In genomic region chr1:12148160-12148957, GRCh38 we compare ENCODE assay signal across 11 cellular contexts. TPM values are rescaled to one million over a fixed set of nuclear protein-coding genes. Genes with fewer than 3 reads are reported as not detected.
DNase-seq lines count a peak whose midpoint lies in the region; ATAC-seq, FAIRE-seq and TF ChIP-seq lines count a peak whose summit lies in the region.
"Had no signal": no experiment of that assay in that cellular context is flagged by ENCODE, and none has a peak within 500 bp of the region (broad histone marks: within the 10 kb centered on the region; RNA-seq: fewer than 3 reads in every experiment).

No MANE protein-coding gene starts in this region.

- H3K27ac ChIP-seq in Peyer's patch: peak overlapping the region; percentile 77 to 93 (median 84)
- H3K27ac ChIP-seq in duodenal mucosa (ENCODE audit: low read depth, low read length): peak overlapping the region; percentile 43
- H3K27ac ChIP-seq in gastrocnemius medialis: peak overlapping the region; percentile 56 to 72 (median 68)
- H3K27ac ChIP-seq: brain microvascular endothelial cell, tibial artery had no signal

- H3K4me3 ChIP-seq in Peyer's patch (no peak overlapping the region), duodenal mucosa (ENCODE audit: low read depth in 1 of 2, low read length in 2 of 2) (peak overlapping the region in 1 of 2 donors; percentile 8), gastrocnemius medialis (no peak overlapping the region)
- H3K4me3 ChIP-seq: tibial artery had no signal

- ATAC-seq in gastrocnemius medialis (no peak), esophagus mucosa (no peak)

- intact Hi-C loops in gastrocnemius medialis (cut with DNase I; ENCODE audit: low total_unique reads): no loop called here

- FAIRE-seq in GM12892 (lab: Jason Lieb, UNC): peak; percentile 54

- TF ChIP-seq POLR2A in GM12892 (IDR thresholded peaks at IDR 0.05; ENCODE audit: low read depth, low read length) (peak; percentile 37), Peyer's patch (IDR thresholded peaks at IDR 0.05) (peak in 1 of 2 donors; percentile 64), gastrocnemius medialis (IDR thresholded peaks at IDR 0.05) (no peak)

- peak overlapping the region; percentile 14 to 27 for H3K9ac ChIP-seq in duodenal mucosa (ENCODE audit: low read depth in 1 of 2, low read length in 2 of 2)

- DNase-seq in GM12892 (ENCODE audit: insufficient read length) (no peak), Peyer's patch (peak in 2 of 3 donors; percentile 91 to 94), gastrocnemius medialis (no peak), DMS53 treated with DMSO at 0.1 percent for 48 hours (lab: John Stamatoyannopoulos, UW; ENCODE audit: unreplicated experiment) (no peak), midbrain (lab: John Stamatoyannopoulos, UW) (no peak)
- DNase-seq in activated CD8-positive, alpha-beta memory T cell treated with anti-CD3 and anti-CD28 coated beads, Interleukin-2, amount 50 U/mL, for 48 hours: no peak
- DNase-seq: brain microvascular endothelial cell, hypothalamus, tibial artery had no signal

- H3K4me1 ChIP-seq in Peyer's patch (peaks cover 17 to 78% (median 66%) of the 10 kb centered on the region in 4 donors), duodenal mucosa (ENCODE audit: control insufficient read depth in 1 of 2, insufficient read depth in 2 of 2, low read length in 2 of 2) (peaks cover 76 to 79% of the 10 kb centered on the region in 2 donors), gastrocnemius medialis (peaks cover 8 to 21% of the 10 kb centered on the region in 2 donors)

- H3K9me3 ChIP-seq in Peyer's patch (no peaks in the 10 kb centered on the region), duodenal mucosa (ENCODE audit: control insufficient read depth in 1 of 2, low read length in 2 of 2) (peaks cover 0 to 5% of the 10 kb centered on the region in 2 donors), gastrocnemius medialis (no peaks in the 10 kb centered on the region)

- in situ Hi-C loops in gastrocnemius medialis (cut with MboI; ENCODE audit: low sequenced_read_pairs in 4 of 4): no loop called here

- TF ChIP-seq CTCF in Peyer's patch (IDR thresholded peaks at IDR 0.05) (no peak), gastrocnemius medialis (IDR thresholded peaks at IDR 0.05 in 4 of 5, conservative IDR thresholded peaks at IDR 0.05 in 1 of 5) (no peak)

- H3K36me3 ChIP-seq in Peyer's patch (no peaks in the 10 kb centered on the region), duodenal mucosa (ENCODE audit: control insufficient read depth in 1 of 2, insufficient read depth in 2 of 2, low read length in 2 of 2) (no peaks in the 10 kb centered on the region), gastrocnemius medialis (no peaks in the 10 kb centered on the region)
- H3K36me3 ChIP-seq: brain microvascular endothelial cell, tibial artery had no signal

- H3K27me3 ChIP-seq in Peyer's patch (no peaks in the 10 kb centered on the region), duodenal mucosa (ENCODE audit: control insufficient read depth in 1 of 2, insufficient read depth in 2 of 2, low read length in 2 of 2) (no peaks in the 10 kb centered on the region), gastrocnemius medialis (no peaks in the 10 kb centered on the region)
- H3K27me3 ChIP-seq: brain microvascular endothelial cell, tibial artery had no signal

RNA-seq across cellular contexts. Expression of gene TNFRSF1B, which starts 18.4 kb away (rescaled TPM):
- 24.1 TPM for polyA plus RNA-seq in GM12892 (2012; ENCODE audit: missing spikeins)
- 10 to 100 TPM; 37.1 to 92.8 (median 64.0) TPM for total RNA-seq in Peyer's patch
- total RNA-seq in gastrocnemius medialis: 10 to 100 TPM; 14.0 to 29.5 (median 18.8) TPM
- total RNA-seq in esophagus mucosa: 4.1 TPM

Comparison
In these comparisons a context has a peak if more than half of its experiments do, and no peak if none do; other contexts are left out.
1. DNase-seq: peak in Peyer's patch (2 of 3); none in GM12892 (single experiment), gastrocnemius medialis (0 of 2), DMS53 treated with DMSO at 0.1 percent for 48 hours (single experiment), midbrain (single experiment) and activated CD8-positive, alpha-beta memory T cell treated with anti-CD3 and anti-CD28 coated beads, Interleukin-2, amount 50 U/mL, for 48 hours (single experiment).
2. Peak in every context shown above with its lines, with median percentiles within 50 percentile points of each other: H3K27ac ChIP-seq.